In the genomic region with DNA sequence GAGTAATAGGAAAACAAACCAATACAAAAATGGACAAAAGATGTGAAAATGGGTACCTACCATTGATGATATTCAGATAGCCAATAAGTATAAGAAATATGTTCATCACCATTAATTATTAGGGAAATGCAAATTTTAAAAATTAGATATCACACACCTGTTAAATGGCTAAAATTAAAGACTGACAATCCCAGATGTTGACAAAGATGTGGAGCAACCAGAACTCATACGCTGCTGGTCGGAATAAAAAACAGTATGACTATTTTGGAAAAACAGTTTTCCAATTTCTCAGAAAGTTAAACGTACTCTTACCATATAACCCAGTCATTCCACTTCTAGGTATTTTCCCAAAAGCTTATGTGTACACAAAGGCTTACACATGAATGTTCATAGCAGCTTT, we compare ENCODE assay signal across 20 cellular contexts. TPM values are rescaled to one million over a fixed set of nuclear protein-coding genes. Genes with fewer than 3 reads are reported as not detected.
DNase-seq lines count a peak whose midpoint lies in the region; ATAC-seq, FAIRE-seq and TF ChIP-seq lines count a peak whose summit lies in the region.
"Had no signal": no experiment of that assay in that cellular context is flagged by ENCODE, and none has a peak within 500 bp of the region (broad histone marks: within the 10 kb centered on the region; RNA-seq: fewer than 3 reads in every experiment).

No MANE protein-coding gene starts in this region.

- TF ChIP-seq POLR2A in HepG2 (IDR thresholded peaks at IDR 0.05; ENCODE audit: insufficient read depth in 1 of 2, low read depth in 2 of 2, low read length in 2 of 2) (no peak), right lobe of liver (IDR thresholded peaks at IDR 0.05) (no peak)

- H3K4me1 Mint-ChIP-seq in endodermal cell = no peaks in the 10 kb centered on the region
- H3K4me1 Mint-ChIP-seq in T-helper 17 cell = no peaks in the 10 kb centered on the region

- TF ChIP-seq EP300 in HepG2 (IDR thresholded peaks at IDR 0.05; ENCODE audit: low read depth in 2 of 2, low read length in 2 of 2) (no peak), HepG2 (CRISPR knock-in tag; IDR thresholded peaks at IDR 0.05; ENCODE audit: borderline replicate concordance) (no peak)

- no peak overlapping the region for H3K27ac ChIP-seq in HepG2 (ENCODE audit: extremely low read length, insufficient read depth, low read length)
- H3K27ac ChIP-seq in right lobe of liver = no peak overlapping the region
- H3K27ac ChIP-seq in endodermal cell (ENCODE audit: low read depth, low read length) = no peak overlapping the region
- H3K27ac ChIP-seq: BLaER1 treated with 17β-estradiol and CSF1 and Interleukin-3, amounts not matched to agents 10 nM and 100 nM; C4-2B had no signal

- H3K9me3 ChIP-seq in HepG2 (ENCODE audit: low read length) (no peaks in the 10 kb centered on the region), right lobe of liver (no peaks in the 10 kb centered on the region), endodermal cell (ENCODE audit: control insufficient read depth, low read length) (peaks cover 54% of the 10 kb centered on the region), T-helper 17 cell (ENCODE audit: control insufficient read depth, low read length, poor library complexity, severe bottlenecking) (no peaks in the 10 kb centered on the region)
- H3K9me3 ChIP-seq: Caco-2 had no signal

- H3K4me1 ChIP-seq in HepG2 (ENCODE audit: insufficient read depth, low read length) (peaks cover 2% of the 10 kb centered on the region; the same call in 1 of the 2 replicates), right lobe of liver (peaks cover 0 to under 1% (median 0%) of the 10 kb centered on the region in 4 donors), endodermal cell (ENCODE audit: control insufficient read depth, insufficient read depth, low read length) (no peaks in the 10 kb centered on the region)
- H3K4me1 ChIP-seq: BLaER1 treated with 17β-estradiol and CSF1 and Interleukin-3, amounts not matched to agents 10 nM and 100 nM; Caco-2 had no signal

- POLR2A ChIA-PET in HepG2 (lab: Yijun Ruan, JAX) = no interaction called here

- H3K27me3 ChIP-seq in HepG2 (ENCODE audit: control insufficient read depth in 1 of 2, insufficient read depth in 2 of 2, low read length in 2 of 2) (no peaks in the 10 kb centered on the region), right lobe of liver (no peaks in the 10 kb centered on the region), endodermal cell (ENCODE audit: control insufficient read depth, insufficient read depth, low read length, poor library complexity, severe bottlenecking) (no peaks in the 10 kb centered on the region)
- H3K27me3 ChIP-seq: BLaER1 treated with 17β-estradiol and CSF1 and Interleukin-3, amounts not matched to agents 10 nM and 100 nM had no signal

- no peaks in the 10 kb centered on the region for H4K20me1 ChIP-seq in HepG2 (ENCODE audit: insufficient read depth, low read length)
- H4K20me1 ChIP-seq: BLaER1 treated with 17β-estradiol and CSF1 and Interleukin-3, amounts not matched to agents 10 nM and 100 nM had no signal

- H3K9ac ChIP-seq in HepG2 (ENCODE audit: insufficient read depth, low read depth, low read length) (no peak overlapping the region), endodermal cell (ENCODE audit: extremely low read depth, low read length, poor library complexity, severe bottlenecking) (no peak overlapping the region)
- H3K9ac ChIP-seq: BLaER1 treated with 17β-estradiol and CSF1 and Interleukin-3, amounts not matched to agents 10 nM and 100 nM had no signal

- in situ Hi-C loops in HepG2 (cut with HindIII; ENCODE audit: extremely low pct_ligation_motif_present, low pct_unique_long_range_greater_than_20kb) = no loop called here

- no peak overlapping the region for H3K4me3 Mint-ChIP-seq in endodermal cell
- H3K4me3 Mint-ChIP-seq in T-helper 17 cell = no peak overlapping the region
- H3K4me3 Mint-ChIP-seq: B cell; CD4-positive, alpha-beta T cell; CD8-positive, alpha-beta T cell had no signal

- H3K4me2 ChIP-seq in HepG2 (ENCODE audit: low read depth, low read length) = no peak overlapping the region
- H3K4me2 ChIP-seq: BLaER1 treated with 17β-estradiol and CSF1 and Interleukin-3, amounts not matched to agents 10 nM and 100 nM had no signal

- H3K27me3 Mint-ChIP-seq in endodermal cell (ENCODE audit: insufficient read depth) (no peaks in the 10 kb centered on the region), T-helper 17 cell (no peaks in the 10 kb centered on the region)
- H3K27me3 Mint-ChIP-seq: B cell; CD4-positive, alpha-beta T cell had no signal

- no peak overlapping the region for H3K4me3 ChIP-seq in HepG2 (replicated peaks in 1 of 3; ENCODE audit: insufficient read depth in 1 of 3, low read depth in 2 of 3, low read length in 3 of 3)
- no peak overlapping the region for H3K4me3 ChIP-seq in right lobe of liver
- H3K4me3 ChIP-seq in LNCaP clone FGC (ENCODE audit: low read depth, low read length) = no peak overlapping the region
- peak overlapping the region; percentile 43 for H3K4me3 ChIP-seq in endodermal cell (ENCODE audit: low read length)
- H3K4me3 ChIP-seq: BLaER1 treated with 17β-estradiol and CSF1 and Interleukin-3, amounts not matched to agents 10 nM and 100 nM had no signal

- H3K36me3 ChIP-seq in HepG2 (replicated peaks in 1 of 2; ENCODE audit: control insufficient read depth in 1 of 2, insufficient read depth in 2 of 2, low read length in 2 of 2) (no peaks in the 10 kb centered on the region), right lobe of liver (no peaks in the 10 kb centered on the region), endodermal cell (ENCODE audit: control insufficient read depth, insufficient read depth, low read length) (peaks cover 62% of the 10 kb centered on the region)

- no peak for TF ChIP-seq RAD21 in HepG2 (CRISPR knock-in tag; IDR thresholded peaks at IDR 0.05)

- TF ChIP-seq CTCF in HepG2 (CRISPR knock-in tag; IDR thresholded peaks at IDR 0.05) (no peak), right lobe of liver (IDR thresholded peaks at IDR 0.05) (no peak), LNCaP clone FGC (IDR thresholded peaks at IDR 0.05; ENCODE audit: control insufficient read depth, extremely low read depth, insufficient read depth) (no peak), endodermal cell (conservative IDR thresholded peaks at IDR 0.05) (no peak)

- H3K36me3 Mint-ChIP-seq in endodermal cell (ENCODE audit: low read depth) = peaks cover 61% of the 10 kb centered on the region
- H3K36me3 Mint-ChIP-seq in T-helper 17 cell (ENCODE audit: low read depth) = peaks cover 2% of the 10 kb centered on the region

- BruUV-seq in HepG2 (replicated peaks; lab: Mats Ljungman, UMichigan) = no TSS peak

- no peak for ATAC-seq in HepG2
- ATAC-seq in right lobe of liver = no peak
- no peak for ATAC-seq in T-helper 17 cell
- ATAC-seq: CD8-positive, alpha-beta T cell had no signal

- no peak overlapping the region for H2AFZ ChIP-seq in HepG2 (ENCODE audit: low read length)

- FAIRE-seq in HepG2 (lab: Jason Lieb, UNC) = no peak
- FAIRE-seq: D721Med, GM12891, GM19239 had no signal

- WGBS in HepG2 (ENCODE audit: low lambda C conversion rate) = 99% methylated on average over 3 of the region's 3 CpGs
- 84% methylated on average over 3 of the region's 3 CpGs for WGBS in right lobe of liver (ENCODE audit: insufficient coverage, low coverage, low lambda C conversion rate, missing lambda C conversion rate)
- 96 to 100% methylated on average over 3 of the region's 3 CpGs for WGBS in endodermal cell (ENCODE audit: insufficient coverage in 1 of 2, insufficient read length in 1 of 2), 2 experiments

- H3K27ac Mint-ChIP-seq in endodermal cell = no peak overlapping the region
- no peak overlapping the region for H3K27ac Mint-ChIP-seq in T-helper 17 cell
- H3K27ac Mint-ChIP-seq: B cell; CD4-positive, alpha-beta T cell; CD8-positive, alpha-beta T cell had no signal

- intact Hi-C loops in HepG2 (cut with micrococcal nuclease; ENCODE audit: unreplicated experiment) (no loop called here), right lobe of liver (cut with DNase I) (no loop called here)

- DNase-seq in HepG2 (ENCODE audit: low spot score) (no peak), right lobe of liver (no peak), LNCaP clone FGC (ENCODE audit: low read depth) (peak; percentile 66), endodermal cell (no peak), T-helper 9 cell (no peak), T-helper 17 cell (no peak)
- DNase-seq: 8988T; AML-193; Caco-2; Calu3; CD4-positive, alpha-beta T cell; CD8-positive, alpha-beta T cell; DMS79 treated with DMSO at 0.1 percent for 48 hours; GF-D8 had no signal

- peaks cover 40% of the 10 kb centered on the region for H3K9me3 Mint-ChIP-seq in endodermal cell
- H3K9me3 Mint-ChIP-seq: CD4-positive, alpha-beta T cell had no signal

- no peaks in the 10 kb centered on the region for H3K79me2 ChIP-seq in HepG2 (ENCODE audit: insufficient read depth, low read length)

- CTCF ChIA-PET in HepG2 (lab: Yijun Ruan, JAX; ENCODE audit: low intra/inter-chr PET ratio, low total read pairs) = no interaction called here

RNA-seq across cellular contexts. Expression of a gene that starts 27.1 kb away (rescaled TPM):
- total RNA-seq in HepG2 (2016; rRNA removed; fragmentation: Illumina TruSeq; extraction: Trizol) (11.2 and 12.6 TPM in 2 replicates), right lobe of liver (1 to 10 TPM; 3.9 to 5.1 (median 4.5) TPM), endodermal cell (1 to 10 TPM; 8.3 to 8.9 TPM), T-helper 17 cell (10 to 100 TPM in 1 of 2 donors, 1 to 10 TPM in 1; 9.1 to 10.6 TPM)
- 3.3 and 3.4 TPM in 2 replicates for total RNA-seq in HepG2 (2016; cell fraction: cytosol; rRNA removed; fragmentation: Illumina TruSeq; extraction: Trizol; ENCODE audit: low read depth)
- total RNA-seq in HepG2 (2016; cell fraction: insoluble cytoplasmic fraction; rRNA removed; fragmentation: Illumina TruSeq; extraction: Trizol) = 11.4 and 14.9 TPM in 2 replicates
- 6.3 and 7.8 TPM in 2 replicates for total RNA-seq in HepG2 (2016; cell fraction: membrane; rRNA removed; fragmentation: Illumina TruSeq; extraction: Trizol)
- total RNA-seq in HepG2 (2016; cell fraction: nucleus; rRNA removed; fragmentation: Illumina TruSeq; extraction: Trizol) = 9.4 and 13.9 TPM in 2 replicates
- polyA plus RNA-seq in HepG2 (2011; rRNA removed) = 8.0 and 8.9 TPM in 2 replicates
- polyA plus RNA-seq in HepG2 (2011; cell fraction: cytosol; rRNA removed) = 1.8 and 4.4 TPM in 2 replicates
- polyA plus RNA-seq in HepG2 (2011; cell fraction: nucleus; rRNA removed) = 5.2 and 6.3 TPM in 2 replicates
- polyA plus RNA-seq in HepG2 (2012) = 7.4 and 8.6 TPM in 2 replicates
- 0.42 and 0.80 TPM in 2 replicates for polyA plus RNA-seq in HepG2 (2016; cell fraction: cytosol; fragmentation: Illumina TruSeq; extraction: Trizol; ENCODE audit: low read depth)
- 8.8 and 10.2 TPM in 2 replicates for polyA plus RNA-seq in HepG2 (2016; cell fraction: insoluble cytoplasmic fraction; fragmentation: Illumina TruSeq; extraction: Trizol; ENCODE audit: low read depth)
- 2.3 and 2.7 TPM in 2 replicates for polyA plus RNA-seq in HepG2 (2016; cell fraction: membrane; fragmentation: Illumina TruSeq; extraction: Trizol; ENCODE audit: low read depth)
- 17.0 and 17.2 TPM in 2 replicates for polyA plus RNA-seq in HepG2 (2016; cell fraction: nucleus; fragmentation: Illumina TruSeq; extraction: Trizol; ENCODE audit: insufficient read depth, low read depth)
- 8.2 and 22.2 TPM in 2 replicates for polyA minus RNA-seq in HepG2 (2011; rRNA and poly(A)+ RNA removed; ENCODE audit: low replicate concordance)
- 6.6 and 7.4 TPM in 2 replicates for polyA minus RNA-seq in HepG2 (2011; cell fraction: cytosol; rRNA and poly(A)+ RNA removed)
- polyA minus RNA-seq in HepG2 (2011; cell fraction: nucleus; rRNA and poly(A)+ RNA removed) = 5.3 and 8.7 TPM in 2 replicates
- 10.7 TPM for polyA plus RNA-seq in endodermal cell (2013, experiment 1 of 2)
- polyA plus RNA-seq in endodermal cell (2013, experiment 2 of 2) = 10.1 TPM

RNA-seq across cellular contexts. Expression of a gene that starts 44.4 kb away (rescaled TPM):
- total RNA-seq in HepG2 (2016; rRNA removed; fragmentation: Illumina TruSeq; extraction: Trizol) (not detected in 2 replicates), right lobe of liver (1 to 10 TPM in 5 of 6 experiments, under 1 TPM in 1; 1.00 to 2.3 (median 1.3) TPM), endodermal cell (1 to 10 TPM in 1 of 2 donors, not detected in 1; 1.7 TPM), T-helper 17 cell (10 to 100 TPM; 10.6 to 14.9 TPM)
- not detected in 2 replicates for total RNA-seq in HepG2 (2016; cell fraction: cytosol; rRNA removed; fragmentation: Illumina TruSeq; extraction: Trizol; ENCODE audit: low read depth)
- total RNA-seq in HepG2 (2016; cell fraction: insoluble cytoplasmic fraction; rRNA removed; fragmentation: Illumina TruSeq; extraction: Trizol) = not detected in 2 replicates
- total RNA-seq in HepG2 (2016; cell fraction: membrane; rRNA removed; fragmentation: Illumina TruSeq; extraction: Trizol) = 0.07 TPM in 1 of 2 replicates, not detected in the other
- not detected in 2 replicates for total RNA-seq in HepG2 (2016; cell fraction: nucleus; rRNA removed; fragmentation: Illumina TruSeq; extraction: Trizol)
- 0.03 and 0.08 TPM in 2 replicates for polyA plus RNA-seq in HepG2 (2011; rRNA removed)
- polyA plus RNA-seq in HepG2 (2011; cell fraction: cytosol; rRNA removed) = 0.03 TPM in 1 of 2 replicates, not detected in the other
- polyA plus RNA-seq in HepG2 (2011; cell fraction: nucleus; rRNA removed) = not detected in 2 replicates
- polyA plus RNA-seq in HepG2 (2012) = not detected in 2 replicates
- not detected in 2 replicates for polyA plus RNA-seq in HepG2 (2016; cell fraction: cytosol; fragmentation: Illumina TruSeq; extraction: Trizol; ENCODE audit: low read depth)
- polyA plus RNA-seq in HepG2 (2016; cell fraction: insoluble cytoplasmic fraction; fragmentation: Illumina TruSeq; extraction: Trizol; ENCODE audit: low read depth) = not detected in 2 replicates
- not detected in 2 replicates for polyA plus RNA-seq in HepG2 (2016; cell fraction: membrane; fragmentation: Illumina TruSeq; extraction: Trizol; ENCODE audit: low read depth)
- not detected in 2 replicates for polyA plus RNA-seq in HepG2 (2016; cell fraction: nucleus; fragmentation: Illumina TruSeq; extraction: Trizol; ENCODE audit: insufficient read depth, low read depth)
- polyA minus RNA-seq in HepG2 (2011; rRNA and poly(A)+ RNA removed; ENCODE audit: low replicate concordance) = 0.30 TPM in 1 of 2 replicates, not detected in the other
- not detected in 2 replicates for polyA minus RNA-seq in HepG2 (2011; cell fraction: cytosol; rRNA and poly(A)+ RNA removed)
- polyA minus RNA-seq in HepG2 (2011; cell fraction: nucleus; rRNA and poly(A)+ RNA removed) = not detected in 2 replicates
- not detected for polyA plus RNA-seq in endodermal cell (2013, experiment 1 of 2)
- polyA plus RNA-seq in endodermal cell (2013, experiment 2 of 2) = not detected

RNA-seq across cellular contexts. Expression of a gene that starts 58.4 kb away (rescaled TPM):
- total RNA-seq in HepG2 (2016; rRNA removed; fragmentation: Illumina TruSeq; extraction: Trizol) (6.2 and 6.4 TPM in 2 replicates), right lobe of liver (under 1 TPM; 0.15 to 0.99 (median 0.72) TPM), endodermal cell (10 to 100 TPM in 1 of 2 donors, 1 to 10 TPM in 1; 7.4 to 13.0 TPM), T-helper 17 cell (1 to 10 TPM in 1 of 2 donors, under 1 TPM in 1; 0.99 to 1.6 TPM)
- total RNA-seq in HepG2 (2016; cell fraction: cytosol; rRNA removed; fragmentation: Illumina TruSeq; extraction: Trizol; ENCODE audit: low read depth) = 2.3 and 2.9 TPM in 2 replicates
- 6.0 and 7.6 TPM in 2 replicates for total RNA-seq in HepG2 (2016; cell fraction: insoluble cytoplasmic fraction; rRNA removed; fragmentation: Illumina TruSeq; extraction: Trizol)
- 1.5 and 2.4 TPM in 2 replicates for total RNA-seq in HepG2 (2016; cell fraction: membrane; rRNA removed; fragmentation: Illumina TruSeq; extraction: Trizol)
- 13.1 and 15.3 TPM in 2 replicates for total RNA-seq in HepG2 (2016; cell fraction: nucleus; rRNA removed; fragmentation: Illumina TruSeq; extraction: Trizol)
- polyA plus RNA-seq in HepG2 (2011; rRNA removed) = 2.1 and 3.2 TPM in 2 replicates
- 1.0 and 1.1 TPM in 2 replicates for polyA plus RNA-seq in HepG2 (2011; cell fraction: cytosol; rRNA removed)
- 5.3 and 6.8 TPM in 2 replicates for polyA plus RNA-seq in HepG2 (2011; cell fraction: nucleus; rRNA removed)
- 1.3 and 2.4 TPM in 2 replicates for polyA plus RNA-seq in HepG2 (2012)
- 0.32 and 0.37 TPM in 2 replicates for polyA plus RNA-seq in HepG2 (2016; cell fraction: cytosol; fragmentation: Illumina TruSeq; extraction: Trizol; ENCODE audit: low read depth)
- polyA plus RNA-seq in HepG2 (2016; cell fraction: insoluble cytoplasmic fraction; fragmentation: Illumina TruSeq; extraction: Trizol; ENCODE audit: low read depth) = 4.7 and 5.0 TPM in 2 replicates
- 0.64 and 0.65 TPM in 2 replicates for polyA plus RNA-seq in HepG2 (2016; cell fraction: membrane; fragmentation: Illumina TruSeq; extraction: Trizol; ENCODE audit: low read depth)
- polyA plus RNA-seq in HepG2 (2016; cell fraction: nucleus; fragmentation: Illumina TruSeq; extraction: Trizol; ENCODE audit: insufficient read depth, low read depth) = 11.9 and 12.6 TPM in 2 replicates
- 1.1 and 11.7 TPM in 2 replicates for polyA minus RNA-seq in HepG2 (2011; rRNA and poly(A)+ RNA removed; ENCODE audit: low replicate concordance)
- 1.3 and 2.5 TPM in 2 replicates for polyA minus RNA-seq in HepG2 (2011; cell fraction: cytosol; rRNA and poly(A)+ RNA removed)
- polyA minus RNA-seq in HepG2 (2011; cell fraction: nucleus; rRNA and poly(A)+ RNA removed) = 13.1 and 17.1 TPM in 2 replicates
- polyA plus RNA-seq in endodermal cell (2013, experiment 1 of 2) = 11.3 TPM
- 11.0 TPM for polyA plus RNA-seq in endodermal cell (2013, experiment 2 of 2)
